In the genomic region with DNA sequence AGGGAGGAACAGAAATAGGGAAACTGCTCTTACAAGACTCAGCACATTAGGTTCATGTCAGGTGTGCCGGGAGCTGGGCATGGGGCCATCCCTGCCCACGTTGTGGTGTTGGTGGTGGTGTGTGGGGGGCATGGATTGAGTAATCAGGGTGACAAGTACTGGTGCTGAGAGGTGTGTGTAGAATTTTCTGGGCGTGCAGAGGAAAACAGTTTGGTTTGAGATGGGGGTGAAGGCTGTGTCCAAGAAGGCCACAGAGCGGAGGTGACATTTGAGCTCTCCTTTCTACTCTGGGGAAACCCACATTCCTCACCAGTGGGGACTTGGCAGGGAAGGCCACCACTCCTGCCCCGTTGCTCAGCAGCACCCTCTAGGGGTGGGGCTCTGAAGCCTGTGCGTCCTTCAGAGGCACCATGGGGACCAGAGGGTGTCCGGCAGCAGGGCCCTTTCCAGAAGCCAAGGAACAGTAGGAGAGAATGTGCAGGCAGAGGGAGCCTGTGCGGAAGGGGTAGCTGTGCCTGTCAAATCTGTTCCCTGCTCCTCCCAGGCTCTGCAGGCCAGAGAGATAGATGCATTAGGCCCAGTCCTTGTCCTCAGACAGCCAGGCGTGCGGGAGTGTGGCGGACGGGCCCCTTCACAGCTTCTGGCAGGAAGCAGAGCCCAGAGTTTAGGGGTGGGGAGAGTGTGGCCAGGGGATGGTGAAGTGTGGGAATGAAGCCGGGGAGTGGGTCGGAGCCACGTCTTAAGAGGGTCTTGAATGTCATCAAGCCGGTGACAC, we compare ENCODE assay signal across 8 cellular contexts. TPM values are rescaled to one million over a fixed set of nuclear protein-coding genes. Genes with fewer than 3 reads are reported as not detected.
DNase-seq lines count a peak whose midpoint lies in the region; ATAC-seq and TF ChIP-seq lines count a peak whose summit lies in the region.

No MANE protein-coding gene starts in this region.

- peaks cover 27% of the 10 kb centered on the region for H3K4me1 Mint-ChIP-seq in endothelial cell (ENCODE audit: unreplicated experiment)

- peaks cover 96% of the 10 kb centered on the region for H3K79me2 ChIP-seq in PC-9 (ENCODE audit: low read depth)

- intact Hi-C loops in PC-9 (cut with micrococcal nuclease; ENCODE audit: unreplicated experiment) = no loop called here
- intact Hi-C loops in lower leg skin (cut with DNase I; ENCODE audit: low total_unique reads) = no loop called here

- H3K9me3 Mint-ChIP-seq in endothelial cell (ENCODE audit: unreplicated experiment) = no peaks in the 10 kb centered on the region

- peaks cover 36% of the 10 kb centered on the region for H3F3A ChIP-seq in PC-9 (ENCODE audit: insufficient read depth, low read depth)

- peak overlapping the region; percentile 57 for H3K27ac Mint-ChIP-seq in endothelial cell (ENCODE audit: unreplicated experiment)

- TF ChIP-seq POLR2A in lower leg skin (IDR thresholded peaks at IDR 0.05) = no peak

- H4K20me1 ChIP-seq in PC-9 (ENCODE audit: insufficient read depth) = peaks cover 94% of the 10 kb centered on the region

- no peak overlapping the region for H3K27ac ChIP-seq in PC-9

- TF ChIP-seq CTCF in GM06990 (IDR thresholded peaks at IDR 0.05; ENCODE audit: insufficient read depth, low read length, poor library complexity, severe bottlenecking) (peak; percentile 66), PC-9 (conservative IDR thresholded peaks at IDR 0.05) (peak; percentile 78), endothelial cell (IDR thresholded peaks at IDR 0.05; ENCODE audit: unreplicated experiment) (peak; percentile 67), lower leg skin (IDR thresholded peaks at IDR 0.05) (no peak)

- no peaks in the 10 kb centered on the region for H3K9me2 ChIP-seq in PC-9 (ENCODE audit: insufficient read depth)

- H3K4me1 ChIP-seq in PC-9 (replicated peaks; ENCODE audit: insufficient read depth) = peaks cover 41% of the 10 kb centered on the region

- POLR2A ChIA-PET in PC-9 (lab: Charles Lee; ENCODE audit: unreplicated experiment) = interaction anchor here (0.7 kb wide), 1 partner anchor 144 kb away, joined by 4 read pairs; no protein-coding TSS in a partner anchor

- no TSS peak for BruUV-seq in PC-9 (replicated peaks; lab: Mats Ljungman, UMichigan)

- H3K4me3 Mint-ChIP-seq in endothelial cell (ENCODE audit: unreplicated experiment) = no peak overlapping the region

- CTCF ChIA-PET in PC-9 (lab: Charles Lee) = interaction anchor here (0.6 to 0.9 kb wide), 3 partner anchors 9 to 184 kb away, joined by 3 to 5 read pairs (median 3); no protein-coding TSS in a partner anchor

- H3K4me2 ChIP-seq in PC-9 = no peak overlapping the region

- peaks cover 11% of the 10 kb centered on the region for H3K27me3 Mint-ChIP-seq in endothelial cell (ENCODE audit: unreplicated experiment)

- H3K36me3 ChIP-seq in GM06990 (ENCODE audit: control insufficient read depth, insufficient read depth, low read length) (no peaks in the 10 kb centered on the region), PC-9 (ENCODE audit: low read depth) (no peaks in the 10 kb centered on the region)

- H3K9me3 ChIP-seq in PC-9 (ENCODE audit: insufficient read depth, low read depth) = no peaks in the 10 kb centered on the region

- no peaks in the 10 kb centered on the region for H3K27me3 ChIP-seq in GM06990 (replicated peaks; ENCODE audit: control insufficient read depth, insufficient read depth, low read length)
- H3K27me3 ChIP-seq in PC-9 (ENCODE audit: insufficient read depth, low read depth) = no peaks in the 10 kb centered on the region

- peak; percentile 45 for DNase-seq in GM06990 (ENCODE audit: extremely low read depth, insufficient read length)
- peak in 1 of 2 experiments; percentile 31 for DNase-seq in PC-9
- DNase-seq in endothelial cell (ENCODE audit: low spot score) = no peak
- DNase-seq in stimulated activated CD4-positive, alpha-beta T cell treated with anti-CD3 and anti-CD28 coated beads, Interleukin-15, amount 100 ng/mL, for 24 hours = peak; percentile 60
- no peak for DNase-seq in retina
- no peak for DNase-seq in lower leg skin (ENCODE audit: low spot score in 2 of 2)
- no peak for DNase-seq in superior temporal gyrus (ENCODE audit: extremely low spot score)

- no peaks in the 10 kb centered on the region for H3K36me3 Mint-ChIP-seq in endothelial cell (ENCODE audit: low read depth, unreplicated experiment)

- no peak overlapping the region for H2AFZ ChIP-seq in PC-9

- H3K4me3 ChIP-seq in GM06990 (replicated peaks; ENCODE audit: low read depth, low read length) (no peak overlapping the region), PC-9 (no peak overlapping the region), lower leg skin (ENCODE audit: low read depth, poor library complexity, severe bottlenecking) (no peak overlapping the region)

- WGBS in lower leg skin, 2 donors = 81 to 88% methylated on average over 16 of the region's 16 CpGs

- no peak for ATAC-seq in GM21737 (IDR thresholded peaks at IDR 0.05; ENCODE audit: unreplicated experiment)

RNA-seq across cellular contexts. Expression of gene GSE1, which starts 48.7 kb away (rescaled TPM):
- total RNA-seq in PC-9 (2021) (60.0 and 83.5 TPM in 2 replicates), endothelial cell (ENCODE audit: unreplicated experiment) (23.9 TPM), lower leg skin (100 to 1,000 TPM in 1 of 4 donors, 10 to 100 TPM in 3; 62.9 to 113 (median 69.9) TPM)

Comparison
In these comparisons a context has a peak if more than half of its experiments do, and no peak if none do; other contexts are left out.
1. DNase-seq: peak in GM06990 (single experiment) and stimulated activated CD4-positive, alpha-beta T cell treated with anti-CD3 and anti-CD28 coated beads, Interleukin-15, amount 100 ng/mL, for 24 hours (single experiment); none in endothelial cell (single experiment), retina (single experiment), lower leg skin (0 of 2) and superior temporal gyrus (single experiment).
2. CTCF ChIP-seq: peak in GM06990 (single experiment), PC-9 (single experiment) and endothelial cell (single experiment); none in lower leg skin (0 of 3).